ENCODE assay signal across 2 cellular contexts in genomic region chrX:137646472-137646871, GRCh38.
TF ChIP-seq lines count a peak whose summit lies in the region.

No MANE protein-coding gene starts in this region.

TF ChIP-seq in HepG2, 621 proteins besides CTCF, POLR2A, EP300 and RAD21:
- TF ChIP-seq TIGD3 (CRISPR knock-in tag; IDR thresholded peaks at IDR 0.05; ENCODE audit: borderline replicate concordance), result no peak
- TF ChIP-seq TOE1 (CRISPR knock-in tag; IDR thresholded peaks at IDR 0.05), result no peak
- TF ChIP-seq MAFF (IDR thresholded peaks at IDR 0.05; ENCODE audit: low read depth, low read length), result 0 out of 2 replicates have a peak, but pooled peaks have one; percentile 33
- no peak for TF ChIP-seq CHD4 (IDR thresholded peaks at IDR 0.05; ENCODE audit: borderline replicate concordance, low read length)
- peak in 1 of 2 experiments; percentile 72; a peak in 3 of 4 replicates for TF ChIP-seq MAFK (conservative IDR thresholded peaks at IDR 0.05 in 1 of 2, IDR thresholded peaks at IDR 0.05 in 1 of 2; ENCODE audit: low read length in 2 of 2)
- no peak for TF ChIP-seq NFIB (CRISPR knock-in tag; IDR thresholded peaks at IDR 0.05; ENCODE audit: borderline replicate concordance)
- TF ChIP-seq, protein P1, sequence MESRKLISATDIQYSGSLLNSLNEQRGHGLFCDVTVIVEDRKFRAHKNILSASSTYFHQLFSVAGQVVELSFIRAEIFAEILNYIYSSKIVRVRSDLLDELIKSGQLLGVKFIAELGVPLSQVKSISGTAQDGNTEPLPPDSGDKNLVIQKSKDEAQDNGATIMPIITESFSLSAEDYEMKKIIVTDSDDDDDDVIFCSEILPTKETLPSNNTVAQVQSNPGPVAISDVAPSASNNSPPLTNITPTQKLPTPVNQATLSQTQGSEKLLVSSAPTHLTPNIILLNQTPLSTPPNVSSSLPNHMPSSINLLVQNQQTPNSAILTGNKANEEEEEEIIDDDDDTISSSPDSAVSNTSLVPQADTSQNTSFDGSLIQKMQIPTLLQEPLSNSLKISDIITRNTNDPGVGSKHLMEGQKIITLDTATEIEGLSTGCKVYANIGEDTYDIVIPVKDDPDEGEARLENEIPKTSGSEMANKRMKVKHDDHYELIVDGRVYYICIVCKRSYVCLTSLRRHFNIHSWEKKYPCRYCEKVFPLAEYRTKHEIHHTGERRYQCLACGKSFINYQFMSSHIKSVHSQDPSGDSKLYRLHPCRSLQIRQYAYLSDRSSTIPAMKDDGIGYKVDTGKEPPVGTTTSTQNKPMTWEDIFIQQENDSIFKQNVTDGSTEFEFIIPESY (CRISPR knock-in tag; IDR thresholded peaks at IDR 0.05), result no peak

TF ChIP-seq in K562, 482 proteins besides CTCF, POLR2A, EP300 and RAD21 (continued from another document):
- TF ChIP-seq ZNF311 (CRISPR knock-in tag; IDR thresholded peaks at IDR 0.05) (no peak), PTTG1 (tag; IDR thresholded peaks at IDR 0.05; ENCODE audit: low read depth) (no peak), MAFG (tag; conservative IDR thresholded peaks at IDR 0.05) (0 out of 2 replicates have a peak, but pooled peaks have one; percentile 9), MAFF (IDR thresholded peaks at IDR 0.05; ENCODE audit: low read length) (0 out of 2 replicates have a peak, but pooled peaks have one; percentile 14)
